In genomic region chr7:97555845-97556431, GRCh38 we compare ENCODE assay signal across 17 cellular contexts.
DNase-seq lines count a peak whose midpoint lies in the region; ATAC-seq and TF ChIP-seq lines count a peak whose summit lies in the region.
"Had no signal": no experiment of that assay in that cellular context is flagged by ENCODE, and none has a peak within 500 bp of the region (broad histone marks: within the 10 kb centered on the region; RNA-seq: fewer than 3 reads in every experiment).

No MANE protein-coding gene starts in this region.

- intact Hi-C loops in mucosa of descending colon (cut with DNase I, micrococcal nuclease) = no loop called here

- no peaks in the 10 kb centered on the region for H3K4me1 ChIP-seq in RWPE2 (ENCODE audit: insufficient read depth, poor library complexity, severe bottlenecking)
- H3K4me1 ChIP-seq in mucosa of descending colon (ENCODE audit: low read depth) = no peaks in the 10 kb centered on the region
- H3K4me1 ChIP-seq: lower lobe of right lung had no signal

- DNase-seq in DMS 273 (lab: John Stamatoyannopoulos, UW; ENCODE audit: unreplicated experiment) (peak; percentile 12), DMS 273 treated with DMSO at 0.1 percent for 48 hours (lab: John Stamatoyannopoulos, UW) (no peak), NCI-H2029 treated with DMSO at 0.1 percent for 48 hours (lab: John Stamatoyannopoulos, UW) (peak; percentile 73), RWPE2 (ENCODE audit: low spot score) (no peak), mucosa of descending colon (peak in 1 of 3 donors; percentile 17), glomerular visceral epithelial cell (ENCODE audit: extremely low spot score) (no peak), hippocampal formation (lab: John Stamatoyannopoulos, UW) (no peak), mesenteric fat pad (ENCODE audit: low spot score) (no peak)
- DNase-seq: activated effector memory CD4-positive, alpha-beta T cell treated with anti-CD3 and anti-CD28 coated beads, Interleukin-2, amount 50 U/mL, for 16 hours; CD4-positive, CD25-positive, alpha-beta regulatory T cell; GF-D8; GOT3; lower lobe of right lung; NCI-H526 treated with DMSO at 0.1 percent for 48 hours; SHP77 treated with DMSO at 0.1 percent for 48 hours had no signal

- TF ChIP-seq CTCF in RWPE2 (IDR thresholded peaks at IDR 0.05; ENCODE audit: poor library complexity, severe bottlenecking) = no peak
- TF ChIP-seq CTCF in mucosa of descending colon (IDR thresholded peaks at IDR 0.05) = no peak

- H3K9me3 ChIP-seq in RWPE2 (ENCODE audit: severe bottlenecking) (no peaks in the 10 kb centered on the region), mucosa of descending colon (no peaks in the 10 kb centered on the region)
- H3K9me3 ChIP-seq: lower lobe of right lung, neutrophil had no signal

- no peaks in the 10 kb centered on the region for H3K27me3 ChIP-seq in RWPE2 (ENCODE audit: insufficient read depth, poor library complexity, severe bottlenecking)
- H3K27me3 ChIP-seq: neutrophil had no signal

- H3K36me3 ChIP-seq in RWPE2 (ENCODE audit: low read depth) = no peaks in the 10 kb centered on the region
- no peaks in the 10 kb centered on the region for H3K36me3 ChIP-seq in mucosa of descending colon (ENCODE audit: low read depth)
- H3K36me3 ChIP-seq: lower lobe of right lung, neutrophil had no signal

- peak; percentile 27; the same call in 1 of the 3 replicates for ATAC-seq in RWPE2 (ENCODE audit: low read depth)
- ATAC-seq in mucosa of descending colon = peak; percentile 52
- ATAC-seq: lower lobe of right lung had no signal

- no peak overlapping the region for H3K27ac ChIP-seq in RWPE2 (ENCODE audit: poor library complexity, severe bottlenecking)
- H3K27ac ChIP-seq: 22Rv1, lower lobe of right lung, neutrophil had no signal

- H3K4me3 ChIP-seq in RWPE2 (ENCODE audit: severe bottlenecking) = no peak overlapping the region
- no peak overlapping the region for H3K4me3 ChIP-seq in mucosa of descending colon
- H3K4me3 ChIP-seq: lower lobe of right lung had no signal

Comparison
In these comparisons a context has a peak if more than half of its experiments do, and no peak if none do; other contexts are left out.
1. DNase-seq: peak in DMS 273 (single experiment) and NCI-H2029 treated with DMSO at 0.1 percent for 48 hours (single experiment); none in DMS 273 treated with DMSO at 0.1 percent for 48 hours (single experiment), RWPE2 (single experiment), glomerular visceral epithelial cell (single experiment), hippocampal formation (0 of 2) and mesenteric fat pad (single experiment).